ENCODE assay signal across 9 cellular contexts in the genomic region with DNA sequence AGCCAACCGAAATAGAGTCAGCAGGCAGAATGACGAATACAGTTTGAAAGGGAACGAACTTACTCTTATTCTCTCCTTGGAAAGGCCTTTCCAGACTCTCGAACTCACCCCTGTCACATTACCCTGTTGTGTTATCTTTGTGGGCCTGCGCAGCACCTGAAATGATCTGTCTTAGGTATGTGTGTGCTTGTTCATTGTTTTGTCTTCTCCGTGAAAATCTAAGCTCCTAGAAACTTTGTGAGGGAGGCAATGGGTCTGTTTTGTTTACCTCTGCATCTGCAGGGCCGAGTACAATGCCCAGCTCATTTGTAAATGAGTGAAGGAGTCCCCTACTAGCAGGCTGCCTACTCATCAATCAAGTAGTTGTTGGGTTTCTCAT. TPM values are rescaled to one million over a fixed set of nuclear protein-coding genes. Genes with fewer than 3 reads are reported as not detected.
DNase-seq lines count a peak whose midpoint lies in the region; ATAC-seq, FAIRE-seq and TF ChIP-seq lines count a peak whose summit lies in the region.
"Had no signal": no experiment of that assay in that cellular context is flagged by ENCODE, and none has a peak within 500 bp of the region (broad histone marks: within the 10 kb centered on the region; RNA-seq: fewer than 3 reads in every experiment).

No MANE protein-coding gene starts in this region.

- peak overlapping the region in 3 of 5 experiments; percentile 9 to 92 (median 40) for H3K27ac Mint-ChIP-seq in brain

- FAIRE-seq in H54 (lab: Jason Lieb, UNC) = no peak
- FAIRE-seq: G401.6 had no signal

- peaks cover 29% of the 10 kb centered on the region for H3K4me1 Mint-ChIP-seq in brain

- no peaks in the 10 kb centered on the region for H3K9me3 ChIP-seq in mucosa of stomach (ENCODE audit: control insufficient read depth, low read length)

- H3K27me3 ChIP-seq in ACC112 (ENCODE audit: insufficient read depth, low read length) (no peaks in the 10 kb centered on the region), mucosa of stomach (ENCODE audit: control insufficient read depth, insufficient read depth, low read length) (no peaks in the 10 kb centered on the region)

- no peak for TF ChIP-seq POLR2A in H54 (IDR thresholded peaks at IDR 0.05; ENCODE audit: low read depth, low read length)

- no peak for TF ChIP-seq CTCF in brain (conservative IDR thresholded peaks at IDR 0.05)

- peaks cover 10% of the 10 kb centered on the region for H3K27me3 Mint-ChIP-seq in brain

- H3K9me3 Mint-ChIP-seq in brain = peaks cover 0 to 3% (median 0%) of the 10 kb centered on the region in 5 experiments

- no peaks in the 10 kb centered on the region for H3K79me2 ChIP-seq in ACC112 (ENCODE audit: control insufficient read depth, insufficient read depth, low read length, unreplicated experiment)

- peak overlapping the region; percentile 19; the same call in 1 of the 2 replicates for H3K27ac ChIP-seq in ACC112 (ENCODE audit: low read depth, low read length)

- DNase-seq in putamen (ENCODE audit: low spot score) (no peak), NCI-H1048 (lab: John Stamatoyannopoulos, UW) (no peak), COLO668 (lab: John Stamatoyannopoulos, UW; ENCODE audit: unreplicated experiment) (no peak), H54 (ENCODE audit: insufficient read length, low spot score) (no peak)

- H2AFZ ChIP-seq in ACC112 (ENCODE audit: low read length, unreplicated experiment) = peak overlapping the region; percentile 74

- H3K4me3 Mint-ChIP-seq in brain = peak overlapping the region in 4 of 5 experiments; percentile 1 to 70 (median 36)

- H3K4me1 ChIP-seq in ACC112 (ENCODE audit: control insufficient read depth, insufficient read depth, low read length, unreplicated experiment) (peaks cover 13% of the 10 kb centered on the region), mucosa of stomach (ENCODE audit: control insufficient read depth, insufficient read depth, low read length) (peaks cover 12% of the 10 kb centered on the region)

- H3K36me3 ChIP-seq in ACC112 (ENCODE audit: insufficient read depth, low read length) (no peaks in the 10 kb centered on the region), mucosa of stomach (ENCODE audit: control insufficient read depth, insufficient read depth, low read length) (no peaks in the 10 kb centered on the region)

- H3K9ac ChIP-seq in mucosa of stomach (ENCODE audit: low read length) = peak overlapping the region; percentile 58

- no peaks in the 10 kb centered on the region for H3K36me3 Mint-ChIP-seq in brain

- H3K4me3 ChIP-seq in ACC112 (ENCODE audit: low read depth, low read length) = peak overlapping the region; percentile 44
- H3K4me3 ChIP-seq in mucosa of stomach (ENCODE audit: low read length) = peak overlapping the region; percentile 4

- ATAC-seq in GM21786 (IDR thresholded peaks at IDR 0.05; ENCODE audit: unreplicated experiment) = peak; percentile 8

RNA-seq across cellular contexts. Expression of gene HMGB1, which starts 19.6 kb away (rescaled TPM):
- 230 TPM for polyA plus RNA-seq in brain (ENCODE audit: insufficient read depth, low read depth, low replicate concordance)

RNA-seq across cellular contexts. Expression of gene UBE2L5, which starts 23.8 kb away (rescaled TPM):
- not detected for polyA plus RNA-seq in brain (ENCODE audit: insufficient read depth, low read depth, low replicate concordance)
